1 cellular context compared by ENCODE assay signal in genomic region chr3:10142707-10143560, GRCh38.
TF ChIP-seq lines count a peak whose summit lies in the region.

No MANE protein-coding gene starts in this region.

TF ChIP-seq in K562, 482 proteins besides CTCF, POLR2A, EP300 and RAD21 (continued from another document and continues in another):
- 0 out of 4 replicates have a peak, but pooled peaks of 1 of the 2 experiments have one; percentile 46 for TF ChIP-seq ZMIZ1 (IDR thresholded peaks at IDR 0.05; ENCODE audit: low read depth in 2 of 2, low read length in 2 of 2)
- TF ChIP-seq ZNF551 (CRISPR knock-in tag; IDR thresholded peaks at IDR 0.05) = no peak
- no peak for TF ChIP-seq NONO (IDR thresholded peaks at IDR 0.05; ENCODE audit: low read depth in 2 of 2, low read length in 1 of 2)
- TF ChIP-seq SAFB (IDR thresholded peaks at IDR 0.05; ENCODE audit: borderline replicate concordance, low read depth, low read length) = no peak
- TF ChIP-seq ZNF263 (CRISPR knock-in tag; IDR thresholded peaks at IDR 0.05; ENCODE audit: borderline replicate concordance) = no peak
- no peak for TF ChIP-seq CBX1 (IDR thresholded peaks at IDR 0.05; ENCODE audit: low read depth)
- TF ChIP-seq ZNF282 (CRISPR knock-in tag; IDR thresholded peaks at IDR 0.05) = no peak
- no peak for TF ChIP-seq GTF2B (IDR thresholded peaks at IDR 0.05; ENCODE audit: extremely low read depth, insufficient read length)
- TF ChIP-seq TRIM28 (IDR thresholded peaks at IDR 0.05) = peak; percentile 94; the same call in 1 of the 2 replicates
- no peak for TF ChIP-seq ZNF445 (CRISPR knock-in tag; IDR thresholded peaks at IDR 0.05; ENCODE audit: low read depth)
- TF ChIP-seq TFE3 (CRISPR knock-in tag; IDR thresholded peaks at IDR 0.05) = no peak
- peak; percentile 31; the same call in 1 of the 2 replicates for TF ChIP-seq HMGXB4 (CRISPR knock-in tag; IDR thresholded peaks at IDR 0.05)
- TF ChIP-seq SMARCA4 (IDR thresholded peaks at IDR 0.05) = peak; percentile 77
- TF ChIP-seq MTA1 (IDR thresholded peaks at IDR 0.05; ENCODE audit: borderline replicate concordance) = peak; percentile 43; the same call in 1 of the 2 replicates
- no peak for TF ChIP-seq CUX1 (CRISPR knock-in tag; IDR thresholded peaks at IDR 0.05)
- TF ChIP-seq POU5F1 (IDR thresholded peaks at IDR 0.05; ENCODE audit: borderline replicate concordance, low read depth, low read length, partially characterized antibody) = no peak
- TF ChIP-seq SMARCC2 (IDR thresholded peaks at IDR 0.05; ENCODE audit: low read depth) = no peak
- no peak for TF ChIP-seq PATZ1 (CRISPR knock-in tag; IDR thresholded peaks at IDR 0.05; ENCODE audit: borderline replicate concordance)
- no peak for TF ChIP-seq ZBTB8A (IDR thresholded peaks at IDR 0.05; ENCODE audit: partially characterized antibody)
- peak; percentile 37; the same call in 1 of the 2 replicates for TF ChIP-seq MECOM (CRISPR knock-in tag; IDR thresholded peaks at IDR 0.05)
- TF ChIP-seq CCNT2 (IDR thresholded peaks at IDR 0.05; ENCODE audit: borderline replicate concordance, extremely low read depth, insufficient read length, low read depth, low read length) = no peak
- no peak for TF ChIP-seq ZNF589 (CRISPR knock-in tag; IDR thresholded peaks at IDR 0.05; ENCODE audit: low read depth)
- no peak for TF ChIP-seq ZNF224 (CRISPR knock-in tag; IDR thresholded peaks at IDR 0.05)
- TF ChIP-seq CREB3L1 (IDR thresholded peaks at IDR 0.05; ENCODE audit: borderline replicate concordance, low read depth) = peak; percentile 75; the same call in 1 of the 2 replicates
- no peak for TF ChIP-seq MED1 (CRISPR knock-in tag; IDR thresholded peaks at IDR 0.05; ENCODE audit: borderline replicate concordance)
- TF ChIP-seq FOXA3 (CRISPR knock-in tag; conservative IDR thresholded peaks at IDR 0.05 in 1 of 2, IDR thresholded peaks at IDR 0.05 in 1 of 2) = 0 out of 4 replicates have a peak, but pooled peaks of 1 of the 2 experiments have one; percentile 13
- no peak for TF ChIP-seq TAF9B (IDR thresholded peaks at IDR 0.05; ENCODE audit: partially characterized antibody)
- TF ChIP-seq CBFA2T3 (IDR thresholded peaks at IDR 0.05) = peak; percentile 35
- peak; percentile 40 for TF ChIP-seq SAP30 (IDR thresholded peaks at IDR 0.05; ENCODE audit: borderline replicate concordance, insufficient read depth, low read depth, low read length, poor library complexity, severe bottlenecking)
- TF ChIP-seq PRMT5 (CRISPR knock-in tag; IDR thresholded peaks at IDR 0.05) = peak; percentile 68; the same call in 1 of the 2 replicates
- no peak for TF ChIP-seq ZKSCAN8 (CRISPR knock-in tag; IDR thresholded peaks at IDR 0.05)
- no peak for TF ChIP-seq ETV5 (CRISPR knock-in tag; IDR thresholded peaks at IDR 0.05; ENCODE audit: low read depth)
- no peak for TF ChIP-seq ZNF639 (CRISPR knock-in tag; conservative IDR thresholded peaks at IDR 0.05 in 1 of 2, IDR thresholded peaks at IDR 0.05 in 1 of 2)
- no peak; the same call in 1 of the 2 replicates for TF ChIP-seq ATF6 (CRISPR knock-in tag; IDR thresholded peaks at IDR 0.05)
- peak; percentile 40 for TF ChIP-seq HDAC3 (IDR thresholded peaks at IDR 0.05; ENCODE audit: borderline replicate concordance, partially characterized antibody)
- no peak for TF ChIP-seq U2AF2 (optimal IDR thresholded peaks at IDR 0.05; ENCODE audit: low read depth, low read length)
